Comparison of ENCODE assay signal across 9 cellular contexts in genomic region chr6:10413850-10414765, GRCh38. TPM values are rescaled to one million over a fixed set of nuclear protein-coding genes. Genes with fewer than 3 reads are reported as not detected.
DNase-seq lines count a peak whose midpoint lies in the region; ATAC-seq and TF ChIP-seq lines count a peak whose summit lies in the region.
"Had no signal": no experiment of that assay in that cellular context is flagged by ENCODE, and none has a peak within 500 bp of the region (broad histone marks: within the 10 kb centered on the region; RNA-seq: fewer than 3 reads in every experiment).

No MANE protein-coding gene starts in this region.

- TF ChIP-seq CTCF in Calu3 (IDR thresholded peaks at IDR 0.05; ENCODE audit: unreplicated experiment) (no peak), KMS-11 (conservative IDR thresholded peaks at IDR 0.05; ENCODE audit: low read depth, low read length) (no peak), neural crest cell (conservative IDR thresholded peaks at IDR 0.05) (peak; percentile 46), spleen (IDR thresholded peaks at IDR 0.05 in 8 of 11, conservative IDR thresholded peaks at IDR 0.05 in 3 of 11) (no peak)

- intact Hi-C loops in Calu3 (cut with micrococcal nuclease; ENCODE audit: unreplicated experiment) (loop anchor here (5.0 kb wide), 1 partner anchor 877 kb away; no protein-coding TSS in a partner anchor), spleen (cut with DNase I; ENCODE audit: low total_unique reads) (no loop called here)

- H3K27me3 ChIP-seq in KMS-11 (ENCODE audit: insufficient read depth, low read depth) (no peaks in the 10 kb centered on the region), spleen (replicated peaks in 1 of 7) (peaks cover 22 to 100% (median 97%) of the 10 kb centered on the region in 7 donors)

- H3K27ac Mint-ChIP-seq in Calu3 (ENCODE audit: unreplicated experiment): peak overlapping the region; percentile 94
- H3K27ac Mint-ChIP-seq in central memory CD8-positive, alpha-beta T cell (ENCODE audit: low read depth): peak overlapping the region; percentile 62
- no peak overlapping the region for H3K27ac Mint-ChIP-seq in neural crest cell (ENCODE audit: unreplicated experiment)

- no peaks in the 10 kb centered on the region for H4K20me1 ChIP-seq in KMS-11 (ENCODE audit: insufficient read depth)

- peaks cover 0 to 56% (median 0%) of the 10 kb centered on the region in 8 donors for H3K9me3 ChIP-seq in spleen

- H3K4me3 Mint-ChIP-seq in Calu3 (ENCODE audit: low read depth, unreplicated experiment) (peak overlapping the region; percentile 92), neural crest cell (peak overlapping the region; percentile 91)
- H3K4me3 Mint-ChIP-seq in central memory CD8-positive, alpha-beta T cell: peak overlapping the region; percentile 89

- ATAC-seq in central memory CD8-positive, alpha-beta T cell (replicated peaks; ENCODE audit: extremely low read depth, poor library complexity, severe bottlenecking): no peak
- no peak for ATAC-seq in HG03196 (IDR thresholded peaks at IDR 0.05; ENCODE audit: unreplicated experiment)

- DNase-seq in Calu3 (peak; percentile 53), neural crest cell (ENCODE audit: low read depth, low spot score) (no peak), spleen (no peak), middle frontal gyrus (ENCODE audit: extremely low spot score, low spot score) (no peak)
- no peak for DNase-seq in central memory CD8-positive, alpha-beta T cell (ENCODE audit: low spot score in 2 of 2)
- DNase-seq in stimulated activated CD4-positive, alpha-beta T cell treated with anti-CD3 and anti-CD28 coated beads, Interleukin-15, amount 100 ng/mL, for 24 hours: no peak
- DNase-seq: NCI-H1694 had no signal

- BruUV-seq in Calu3 (replicated peaks; lab: Mats Ljungman, UMichigan): TSS peak; percentile 16

- no peaks in the 10 kb centered on the region for H3K79me2 ChIP-seq in KMS-11 (ENCODE audit: insufficient read depth, low read depth)

- H3K4me1 Mint-ChIP-seq in Calu3 (ENCODE audit: low read depth, unreplicated experiment) (peaks cover 12% of the 10 kb centered on the region), neural crest cell (peaks cover 56% of the 10 kb centered on the region)
- H3K4me1 Mint-ChIP-seq in central memory CD8-positive, alpha-beta T cell: peaks cover 45% of the 10 kb centered on the region

- 4 to 7% (median 5%) methylated on average over 22 to 38 of the region's 38 CpGs for WGBS in spleen, 5 donors

- peak overlapping the region; percentile 52 for H3K4me3 ChIP-seq in KMS-11 (IDR thresholded peaks at IDR 0.05; ENCODE audit: insufficient read depth, low read depth, low read length)
- H3K4me3 ChIP-seq in spleen: peak overlapping the region in 3 of 8 donors; percentile 5 to 83 (median 9)

- H3K36me3 Mint-ChIP-seq in Calu3 (ENCODE audit: insufficient read depth, unreplicated experiment) (peaks cover 100% of the 10 kb centered on the region), neural crest cell (ENCODE audit: low read depth) (peaks cover 10% of the 10 kb centered on the region)
- H3K36me3 Mint-ChIP-seq in central memory CD8-positive, alpha-beta T cell (ENCODE audit: insufficient read depth): peaks cover 41% of the 10 kb centered on the region

- no peak overlapping the region; the same call in 1 of the 2 replicates for H3K27ac ChIP-seq in KMS-11
- no peak overlapping the region for H3K27ac ChIP-seq in spleen

- peak overlapping the region; percentile 60; the same call in 1 of the 2 replicates for H3K9ac ChIP-seq in KMS-11

- no peak for TF ChIP-seq POLR2A in spleen (IDR thresholded peaks at IDR 0.05)

- H3K27me3 Mint-ChIP-seq in Calu3 (ENCODE audit: unreplicated experiment): no peaks in the 10 kb centered on the region
- peaks cover 99% of the 10 kb centered on the region for H3K27me3 Mint-ChIP-seq in central memory CD8-positive, alpha-beta T cell
- H3K27me3 Mint-ChIP-seq in neural crest cell (ENCODE audit: low read depth): peaks cover 95% of the 10 kb centered on the region

- no peaks in the 10 kb centered on the region for H3K9me3 Mint-ChIP-seq in Calu3 (ENCODE audit: low read depth, unreplicated experiment)
- H3K9me3 Mint-ChIP-seq in central memory CD8-positive, alpha-beta T cell: peaks cover 16% of the 10 kb centered on the region
- H3K9me3 Mint-ChIP-seq in neural crest cell: no peaks in the 10 kb centered on the region

- H3K4me1 ChIP-seq in KMS-11 (ENCODE audit: low read depth, poor library complexity, severe bottlenecking): peaks cover 20% of the 10 kb centered on the region
- peaks cover 9 to 71% (median 51%) of the 10 kb centered on the region in 6 donors for H3K4me1 ChIP-seq in spleen

- H3K36me3 ChIP-seq in KMS-11 (ENCODE audit: insufficient read depth): no peaks in the 10 kb centered on the region
- no peaks in the 10 kb centered on the region for H3K36me3 ChIP-seq in spleen

- peak overlapping the region; percentile 76; the same call in 1 of the 2 replicates for H2AFZ ChIP-seq in KMS-11 (ENCODE audit: low read depth)

- CTCF ChIA-PET in Calu3 (lab: Charles Lee): interaction anchor here (0.5 to 4.2 kb wide), 11 partner anchors 14 to 1242 kb away, joined by 3 to 32 read pairs (median 4); partner anchors contain the start of genes C6orf52 and PAK1IP1

- peak overlapping the region; percentile 100 for H3K4me2 ChIP-seq in KMS-11

RNA-seq across cellular contexts. Expression of gene TFAP2A, which starts 0.8 kb away (rescaled TPM):
- total RNA-seq in Calu3 (2022) (74.7 and 77.0 TPM in 2 replicates), neural crest cell (8.2 and 9.6 TPM in 2 replicates), spleen (under 1 TPM in 3 of 7 donors, not detected in 4; 0.27 to 0.94 (median 0.28) TPM)
- polyA plus RNA-seq in spleen: under 1 TPM; 0.04 to 0.19 (median 0.11) TPM
